ENCODE assay signal across 8 cellular contexts in the genomic region with DNA sequence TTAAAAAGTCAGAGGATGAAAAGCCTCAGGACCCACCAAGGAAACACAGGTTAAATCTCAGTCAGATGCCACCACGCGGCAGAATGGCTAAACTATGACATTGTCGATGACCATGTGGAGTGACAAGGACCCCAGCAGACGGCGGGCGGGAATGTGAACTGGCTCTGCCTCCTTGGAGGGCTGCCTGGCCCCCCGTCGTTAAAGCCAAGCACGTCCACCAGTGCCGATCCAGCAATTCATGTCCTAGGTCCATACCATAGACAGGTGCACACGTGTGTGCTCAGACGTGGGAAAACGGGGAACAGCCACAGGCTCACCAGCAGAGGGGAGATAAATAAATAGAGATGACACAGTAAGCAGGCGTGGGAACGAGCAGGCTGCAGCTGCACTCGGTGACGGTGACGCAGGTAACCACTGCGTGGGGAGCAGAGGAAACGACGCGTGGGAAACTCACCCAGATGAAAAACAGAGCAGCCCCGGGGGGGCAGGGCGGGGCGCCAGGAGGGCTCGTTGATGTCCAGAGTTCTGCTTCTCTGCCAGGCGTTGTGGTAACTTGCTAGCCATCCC. TPM values are rescaled to one million over a fixed set of nuclear protein-coding genes. Genes with fewer than 3 reads are reported as not detected.
DNase-seq lines count a peak whose midpoint lies in the region; ATAC-seq and TF ChIP-seq lines count a peak whose summit lies in the region.

No MANE protein-coding gene starts in this region.

- H2BK15ac ChIP-seq in neuronal stem cell (ENCODE audit: low read length) = no peak overlapping the region

- H4K20me1 ChIP-seq in OCI-LY7 (ENCODE audit: insufficient read depth, low read length) = no peaks in the 10 kb centered on the region

- no peak overlapping the region for H2BK120ac ChIP-seq in neuronal stem cell (ENCODE audit: low read depth, low read length)

- no peaks in the 10 kb centered on the region for H3K36me3 ChIP-seq in OCI-LY7 (ENCODE audit: insufficient read depth, low read length)
- no peaks in the 10 kb centered on the region for H3K36me3 ChIP-seq in neuronal stem cell (replicated peaks in 1 of 2; ENCODE audit: control insufficient read depth in 2 of 2, insufficient read depth in 2 of 2, low read length in 2 of 2)

- no peak for TF ChIP-seq CTCF in GM13977 (IDR thresholded peaks at IDR 0.05; ENCODE audit: extremely low read depth, insufficient read depth, missing control alignments)
- TF ChIP-seq CTCF in OCI-LY7 (conservative IDR thresholded peaks at IDR 0.05; ENCODE audit: low read length) = peak; percentile 42; the same call in 1 of the 2 replicates

- no peak overlapping the region for H4K8ac ChIP-seq in neuronal stem cell (ENCODE audit: low read depth, low read length)

- no peaks in the 10 kb centered on the region for H3K79me2 ChIP-seq in OCI-LY7 (ENCODE audit: insufficient read depth, low read depth, low read length)

- no peak overlapping the region for H3K9ac ChIP-seq in neuronal stem cell (ENCODE audit: low read depth, low read length, poor library complexity)

- H3K9me3 ChIP-seq in OCI-LY7 (ENCODE audit: low read length) = no peaks in the 10 kb centered on the region
- H3K9me3 ChIP-seq in neuronal stem cell (replicated peaks in 1 of 2; ENCODE audit: control insufficient read depth in 2 of 2, insufficient read depth in 1 of 2, low read depth in 1 of 2, low read length in 2 of 2) = peaks cover 0 to 7% of the 10 kb centered on the region in 2 donors

- H2BK5ac ChIP-seq in neuronal stem cell (ENCODE audit: low read length) = no peak overlapping the region

- H4K91ac ChIP-seq in neuronal stem cell (ENCODE audit: low read depth, low read length, poor library complexity) = no peak overlapping the region

- H3K4me3 ChIP-seq in OCI-LY7 (ENCODE audit: low read depth, low read length, poor library complexity, severe bottlenecking) (no peak overlapping the region), neuronal stem cell (ENCODE audit: low read length in 2 of 2) (peak overlapping the region in 1 of 2 donors; percentile 23)

- CTCF ChIA-PET in OCI-LY7 (lab: Charles Lee; ENCODE audit: unreplicated experiment) = no interaction called here

- POLR2A ChIA-PET in OCI-LY7 (lab: Charles Lee) = no interaction called here

- no peaks in the 10 kb centered on the region for H3K9me2 ChIP-seq in OCI-LY7 (ENCODE audit: insufficient read depth, low read length)

- ATAC-seq in GM19395 (IDR thresholded peaks at IDR 0.05; ENCODE audit: unreplicated experiment) (no peak), HG03108 (IDR thresholded peaks at IDR 0.05; ENCODE audit: unreplicated experiment) (no peak)

- peak overlapping the region; percentile 6 for H3K23ac ChIP-seq in neuronal stem cell (ENCODE audit: low read depth, low read length, poor library complexity)

- no CpG with 5 or more reads among the region's 27 CpGs for WGBS in neuronal stem cell (ENCODE audit: extremely low coverage in 2 of 2, insufficient read length in 2 of 2, insufficient replicate concordance in 1 of 2), 2 donors

- H3K27ac ChIP-seq in OCI-LY7 (ENCODE audit: low read depth, low read length, poor library complexity, severe bottlenecking) (no peak overlapping the region), neuronal stem cell (replicated peaks; ENCODE audit: low read length) (no peak overlapping the region)

- H2BK12ac ChIP-seq in neuronal stem cell (ENCODE audit: low read length) = no peak overlapping the region

- no TSS peak for BruUV-seq in OCI-LY7 (replicated peaks; lab: Mats Ljungman, UMichigan)

- DNase-seq in GM13977 (ENCODE audit: low spot score) = peak; percentile 70
- peak; percentile 18 for DNase-seq in OCI-LY7 (ENCODE audit: low spot score)
- DNase-seq in activated gamma-delta T cell (lab: John Stamatoyannopoulos, UW) = peak; percentile 67
- no peak for DNase-seq in neuronal stem cell (ENCODE audit: low spot score)
- DNase-seq in anterior cingulate cortex (lab: John Stamatoyannopoulos, UW) = no peak
- DNase-seq in SIG-M5 treated with dmso at 0.1 percent for 504 hours (lab: John Stamatoyannopoulos, UW; ENCODE audit: unreplicated experiment) = no peak

- no peak overlapping the region for H3K18ac ChIP-seq in neuronal stem cell (ENCODE audit: low read length)

- H3K14ac ChIP-seq in neuronal stem cell (ENCODE audit: low read length) = no peak overlapping the region

- peaks cover 0 to 34% (median 0%) of the 10 kb centered on the region in 3 experiments for H3K27me3 ChIP-seq in neuronal stem cell (ENCODE audit: control insufficient read depth in 3 of 3, insufficient read depth in 3 of 3, low read depth in 1 of 3, low read length in 3 of 3)

- H2AFZ ChIP-seq in OCI-LY7 (ENCODE audit: low read length) (no peak overlapping the region), neuronal stem cell (ENCODE audit: low read length) (no peak overlapping the region)

- peak overlapping the region; percentile 71 for H2AK5ac ChIP-seq in neuronal stem cell (ENCODE audit: low read depth, low read length)

- peak overlapping the region; percentile 37 for H3K4me2 ChIP-seq in OCI-LY7 (ENCODE audit: low read length)
- no peak overlapping the region for H3K4me2 ChIP-seq in neuronal stem cell (ENCODE audit: insufficient read depth, low read length, poor library complexity, severe bottlenecking)

- no peaks in the 10 kb centered on the region for H3K79me1 ChIP-seq in neuronal stem cell (ENCODE audit: low read depth, low read length)

- H3K4me1 ChIP-seq in OCI-LY7 (ENCODE audit: insufficient read depth, low read length, poor library complexity, severe bottlenecking) (peaks cover 5% of the 10 kb centered on the region), neuronal stem cell (ENCODE audit: control insufficient read depth in 2 of 2, insufficient read depth in 1 of 2, low read depth in 1 of 2, low read length in 2 of 2) (peaks cover 0 to 3% of the 10 kb centered on the region in 2 donors)

- in situ Hi-C loops in GM13977 (cut with MboI; ENCODE audit: low pct_unique_long_range_greater_than_20kb, low sequenced_read_pairs, unreplicated experiment) = no loop called here

- intact Hi-C loops in OCI-LY7 (cut with micrococcal nuclease; ENCODE audit: unreplicated experiment) = no loop called here

- H3K4ac ChIP-seq in neuronal stem cell (ENCODE audit: low read length) = no peak overlapping the region

RNA-seq across cellular contexts. Expression of a gene that starts 28.3 kb away (rescaled TPM):
- 0.39 TPM in 1 of 2 replicates, not detected in the other for total RNA-seq in OCI-LY7 (2014; rRNA removed; shearing (Covaris generic))
- 0.61 and 1.0 TPM in 2 replicates for total RNA-seq in OCI-LY7 (2022)
- polyA plus RNA-seq in neuronal stem cell (2013, experiment 1 of 2) = 6.9 TPM
- 6.2 TPM for polyA plus RNA-seq in neuronal stem cell (2013, experiment 2 of 2)

Comparison
In these comparisons a context has a peak if more than half of its experiments do, and no peak if none do; other contexts are left out.
1. DNase-seq: peak in GM13977 (single experiment), OCI-LY7 (single experiment) and activated gamma-delta T cell (single experiment); none in neuronal stem cell (single experiment), anterior cingulate cortex (0 of 58) and SIG-M5 treated with dmso at 0.1 percent for 504 hours (single experiment).